12 cellular contexts compared by ENCODE assay signal in the genomic region with DNA sequence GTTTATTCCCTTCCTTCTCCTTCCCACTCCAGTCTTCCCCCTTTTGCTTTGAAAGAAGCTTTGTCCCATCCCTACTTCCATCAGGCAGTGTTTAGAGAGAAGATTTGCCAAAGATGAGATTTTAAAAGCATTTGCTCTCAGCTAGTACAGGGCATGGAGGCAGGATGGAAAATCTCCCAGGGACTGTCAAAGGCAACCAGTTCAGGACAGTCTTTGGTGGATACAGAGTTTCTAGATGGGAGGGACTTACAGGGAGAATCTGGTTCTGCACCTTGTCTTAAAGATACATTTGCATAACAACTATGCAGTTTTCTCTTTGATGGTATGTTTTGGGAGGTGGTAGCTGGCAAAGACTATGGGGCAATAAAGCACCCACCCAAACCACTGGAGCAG. TPM values are rescaled to one million over a fixed set of nuclear protein-coding genes. Genes with fewer than 3 reads are reported as not detected.
A peak's percentile ranks its signal among the peaks of the same experiment; 100 is the strongest.
DNase-seq lines count a peak whose midpoint lies in the region; ATAC-seq, FAIRE-seq and TF ChIP-seq lines count a peak whose summit lies in the region.
"Had no signal": no experiment of that assay in that cellular context is flagged by ENCODE, and none has a peak within 500 bp of the region (broad histone marks: within the 10 kb centered on the region; RNA-seq: fewer than 3 reads in every experiment).

No MANE protein-coding gene starts in this region.

- ATAC-seq in GM12878 = no peak
- peak in 1 of 2 donors; percentile 22 for ATAC-seq in gastrocnemius medialis
- no peak for ATAC-seq in GM21515 (IDR thresholded peaks at IDR 0.05; ENCODE audit: unreplicated experiment)
- no peak for ATAC-seq in GM21825 (IDR thresholded peaks at IDR 0.05; ENCODE audit: unreplicated experiment)
- ATAC-seq in GM21529 (IDR thresholded peaks at IDR 0.05; ENCODE audit: unreplicated experiment) = no peak
- ATAC-seq in activated naive CD4-positive, alpha-beta T cell treated with anti-CD3 and anti-CD28 coated beads, Interleukin-2, amount 50 U/mL, for 72 hours = no peak

- intact Hi-C loops in GM12878 (cut with micrococcal nuclease; ENCODE audit: unreplicated experiment) = no loop called here
- intact Hi-C loops in gastrocnemius medialis (cut with DNase I; ENCODE audit: low total_unique reads) = no loop called here

- RAD21 ChIA-PET in GM12878 (lab: Charles Lee; ENCODE audit: unreplicated experiment) = interaction anchor here (3.3 kb wide), 1 partner anchor 10 kb away, joined by 15 read pairs; no protein-coding TSS in a partner anchor

- no peak for TF ChIP-seq RAD21 in GM12878 (IDR thresholded peaks at IDR 0.05; ENCODE audit: insufficient read depth, low read depth, low read length)

- no peak for DNase-seq in AG04450 (ENCODE audit: low read depth, low spot score)
- no peak for DNase-seq in GM12878 (ENCODE audit: low read depth, low spot score)
- no peak for DNase-seq in gastrocnemius medialis
- DNase-seq in activated naive CD4-positive, alpha-beta T cell treated with anti-CD3 and anti-CD28 coated beads, Interleukin-2, amount 50 U/mL, for 72 hours (ENCODE audit: low spot score in 2 of 2) = no peak
- DNase-seq: activated CD8-positive, alpha-beta memory T cell treated with anti-CD3 and anti-CD28 coated beads, Interleukin-2, amount 50 U/mL, for 48 hours; NCI-H187 treated with DMSO at 0.1 percent for 48 hours; OCI-M1 had no signal

- H3K4me3 ChIP-seq in AG04450 (ENCODE audit: low read depth, low read length) = no peak overlapping the region
- no peak overlapping the region for H3K4me3 ChIP-seq in GM12878
- H3K4me3 ChIP-seq in iPS-20b (ENCODE audit: low read length) = no peak overlapping the region
- H3K4me3 ChIP-seq in gastrocnemius medialis = no peak overlapping the region

- TF ChIP-seq CTCF in AG04450 (IDR thresholded peaks at IDR 0.05; ENCODE audit: low read depth, low read length) (no peak), GM12878 (IDR thresholded peaks at IDR 0.05 in 2 of 3, conservative IDR thresholded peaks at IDR 0.05 in 1 of 3; ENCODE audit: control insufficient read depth in 2 of 3, extremely low read depth in 1 of 3, insufficient read depth in 1 of 3, low read depth in 3 of 3, low read length in 3 of 3) (no peak), gastrocnemius medialis (IDR thresholded peaks at IDR 0.05 in 4 of 5, conservative IDR thresholded peaks at IDR 0.05 in 1 of 5) (no peak)

- H3K27ac ChIP-seq in AG04450 (ENCODE audit: low read depth, low read length) (peak overlapping the region; percentile 95), GM12878 (ENCODE audit: control insufficient read depth, insufficient read depth) (no peak overlapping the region), iPS-20b (ENCODE audit: low read length) (no peak overlapping the region), gastrocnemius medialis (peak overlapping the region; percentile 48 to 67 (median 60))

- no peak for TF ChIP-seq EP300 in GM12878 (IDR thresholded peaks at IDR 0.05; ENCODE audit: borderline replicate concordance in 1 of 2, control insufficient read depth in 1 of 2, low read depth in 2 of 2, low read length in 2 of 2)

- no peak for TF ChIP-seq POLR2A in GM12878 (IDR thresholded peaks at IDR 0.05; ENCODE audit: low read depth, low read length)
- no peak for TF ChIP-seq POLR2A in gastrocnemius medialis (IDR thresholded peaks at IDR 0.05)

- BruUV-seq in GM12878 (replicated peaks; lab: Mats Ljungman, UMichigan) = TSS peak; percentile 15

- H4K20me1 ChIP-seq in GM12878 (ENCODE audit: control insufficient read depth, insufficient read depth) = no peaks in the 10 kb centered on the region

- H3K27ac Mint-ChIP-seq in activated naive CD4-positive, alpha-beta T cell treated with anti-CD3 and anti-CD28 coated beads, Interleukin-2, amount 50 U/mL, for 72 hours = no peak overlapping the region

- H3K36me3 Mint-ChIP-seq in activated naive CD4-positive, alpha-beta T cell treated with anti-CD3 and anti-CD28 coated beads, Interleukin-2, amount 50 U/mL, for 72 hours = no peaks in the 10 kb centered on the region

- POLR2A ChIA-PET in AG04450 (lab: Yijun Ruan, JAX) = interaction anchor here (1.4 to 2.8 kb wide), 4 partner anchors 10 to 49 kb away, joined by 3 to 22 read pairs (median 9); no protein-coding TSS in a partner anchor
- POLR2A ChIA-PET in GM12878 (lab: Charles Lee) = interaction anchor here (2.0 kb wide), 1 partner anchor 30 kb away, joined by 7 read pairs; no protein-coding TSS in a partner anchor

- CTCF ChIA-PET in AG04450 (lab: Charles Lee) (interaction anchor here (0.7 to 2.7 kb wide), 4 partner anchors 22 to 79 kb away, joined by 4 to 11 read pairs (median 5); a partner anchor contains a TSS), GM12878 (lab: Yijun Ruan, JAX) (no interaction called here)

- H3K9me3 ChIP-seq in AG04450 (ENCODE audit: control insufficient read depth, insufficient read depth, low read length) (no peaks in the 10 kb centered on the region), GM12878 (replicated peaks; ENCODE audit: control insufficient read depth, insufficient read depth, low read length) (no peaks in the 10 kb centered on the region), iPS-20b (ENCODE audit: insufficient read depth, low read depth, low read length) (no peaks in the 10 kb centered on the region), gastrocnemius medialis (no peaks in the 10 kb centered on the region)

- no peak for FAIRE-seq in GM12878 (lab: Jason Lieb, UNC)
- FAIRE-seq: islet of Langerhans had no signal

- H3K79me2 ChIP-seq in GM12878 (ENCODE audit: control insufficient read depth, insufficient read depth, low read length) = peaks cover 9% of the 10 kb centered on the region

- no peak overlapping the region for H2AFZ ChIP-seq in GM12878 (ENCODE audit: control insufficient read depth, low read depth, low read length)

- SMC1A ChIA-PET in GM12878 (lab: Charles Lee; ENCODE audit: uncharacterized antibody, unreplicated experiment) = interaction anchor here (1.1 to 1.5 kb wide), 2 partner anchors 11 to 19 kb away, joined by 3 to 5 read pairs; no protein-coding TSS in a partner anchor

- H3K36me3 ChIP-seq in GM12878 (ENCODE audit: control insufficient read depth in 2 of 2, insufficient read depth in 2 of 2, low read length in 1 of 2) = no peaks in the 10 kb centered on the region; a peak in 3 of 4 replicates
- H3K36me3 ChIP-seq in iPS-20b (ENCODE audit: insufficient read depth, low read depth, low read length) = no peaks in the 10 kb centered on the region
- no peaks in the 10 kb centered on the region for H3K36me3 ChIP-seq in gastrocnemius medialis

- no peaks in the 10 kb centered on the region for H3K9me3 Mint-ChIP-seq in activated naive CD4-positive, alpha-beta T cell treated with anti-CD3 and anti-CD28 coated beads, Interleukin-2, amount 50 U/mL, for 72 hours

- peaks cover 4% of the 10 kb centered on the region; the same call in 1 of the 2 replicates for H3K4me1 ChIP-seq in GM12878 (ENCODE audit: control insufficient read depth, insufficient read depth, low read length)
- H3K4me1 ChIP-seq in iPS-20b (ENCODE audit: insufficient read depth, low read length) = peaks cover 42% of the 10 kb centered on the region
- peaks cover 47 to 60% of the 10 kb centered on the region in 2 donors for H3K4me1 ChIP-seq in gastrocnemius medialis

- H3K27me3 ChIP-seq in AG04450 (ENCODE audit: control insufficient read depth, insufficient read depth, low read length) = no peaks in the 10 kb centered on the region
- H3K27me3 ChIP-seq in GM12878 (replicated peaks in 1 of 2; ENCODE audit: control insufficient read depth in 2 of 2, insufficient read depth in 2 of 2, low read length in 1 of 2) = no peaks in the 10 kb centered on the region
- no peaks in the 10 kb centered on the region for H3K27me3 ChIP-seq in iPS-20b (ENCODE audit: insufficient read depth, low read length)
- no peaks in the 10 kb centered on the region for H3K27me3 ChIP-seq in gastrocnemius medialis

- no peak overlapping the region for H3K9ac ChIP-seq in GM12878 (ENCODE audit: control insufficient read depth, insufficient read depth, low read length)
- H3K9ac ChIP-seq in iPS-20b (ENCODE audit: low read depth, low read length) = peak overlapping the region; percentile 24; the same call in 1 of the 2 replicates

- in situ Hi-C loops in GM12878 (cut with MboI) = no loop called here
- in situ Hi-C loops in gastrocnemius medialis (cut with MboI; ENCODE audit: low sequenced_read_pairs in 4 of 4) = no loop called here

- H3K4me2 ChIP-seq in GM12878 (ENCODE audit: control insufficient read depth, insufficient read depth) = no peak overlapping the region

RNA-seq across cellular contexts. Expression of a gene that starts 26.2 kb away (rescaled TPM):
- polyA plus RNA-seq in AG04450 (2011; rRNA removed) (27.9 and 42.6 TPM in 2 replicates), GM12878 (2011; rRNA removed) (51.0 and 71.7 TPM in 2 replicates), GM12878 (2014; fragmentation: Illumina TruSeq; extraction: Trizol) (37.4 and 51.2 TPM in 2 replicates), GM12878 (2014; fragmentation: Nextera tagmentation; extraction: Ambion mirVana) (10 to 100 TPM; 70.5 to 95.7 TPM), GM12878 (2014; rRNA removed) (23.6 and 29.2 TPM in 2 replicates), GM12878 (2016; fragmentation: Nextera tagmentation; extraction: Ambion mirVana) (10 to 100 TPM; 66.1 to 72.1 TPM)
- 55.4 and 114 TPM in 2 replicates for polyA minus RNA-seq in AG04450 (2011; rRNA and poly(A)+ RNA removed)
- total RNA-seq in GM12878 (2013; cell fraction: nucleolus; rRNA removed) = 479 and 542 TPM in 2 replicates
- total RNA-seq in GM12878 (2014; rRNA removed) (33.1 and 35.3 TPM in 2 replicates), GM12878 (2014; rRNA removed; fragmentation: Illumina TruSeq; extraction: Trizol) (57.6 and 59.6 TPM in 2 replicates), GM12878 (2021) (41.6 and 50.3 TPM in 2 replicates), gastrocnemius medialis (10 to 100 TPM; 24.5 to 84.0 (median 48.2) TPM)
- 21.4 TPM for polyA plus RNA-seq in GM12878 (2011; ENCODE audit: low read depth)
- 13.6 and 29.4 TPM in 2 replicates for polyA plus RNA-seq in GM12878 (2011; cell fraction: cytosol; rRNA removed)
- polyA plus RNA-seq in GM12878 (2011; cell fraction: nucleus; rRNA removed) = 34.9 and 45.9 TPM in 2 replicates
- polyA plus RNA-seq in GM12878 (2012) = 18.7 and 27.0 TPM in 2 replicates
- 129 and 207 TPM in 2 replicates for polyA minus RNA-seq in GM12878 (2011; rRNA and poly(A)+ RNA removed)
- 19.8 and 19.9 TPM in 2 replicates for polyA minus RNA-seq in GM12878 (2011; cell fraction: cytosol; rRNA and poly(A)+ RNA removed)
- 95.9 and 118 TPM in 2 replicates for polyA minus RNA-seq in GM12878 (2011; cell fraction: nucleus; rRNA and poly(A)+ RNA removed)
- 10 to 100 TPM; 10.8 to 15.9 TPM for total RNA-seq in activated naive CD4-positive, alpha-beta T cell treated with anti-CD3 and anti-CD28 coated beads, Interleukin-2, amount 50 U/mL, for 72 hours

RNA-seq across cellular contexts. Expression of a gene that starts 28.3 kb away (rescaled TPM):
- polyA plus RNA-seq in AG04450 (2011; rRNA removed) (1.2 and 1.4 TPM in 2 replicates), GM12878 (2011; rRNA removed) (0.76 TPM in 2 replicates), GM12878 (2014; fragmentation: Illumina TruSeq; extraction: Trizol) (0.44 and 0.94 TPM in 2 replicates), GM12878 (2014; fragmentation: Nextera tagmentation; extraction: Ambion mirVana) (under 1 TPM; 0.14 to 0.22 TPM), GM12878 (2014; rRNA removed) (0.56 and 0.63 TPM in 2 replicates), GM12878 (2016; fragmentation: Nextera tagmentation; extraction: Ambion mirVana) (1 to 10 TPM; 1.3 to 1.6 TPM)
- polyA minus RNA-seq in AG04450 (2011; rRNA and poly(A)+ RNA removed) = 2.5 and 3.6 TPM in 2 replicates
- 1.0 and 1.5 TPM in 2 replicates for total RNA-seq in GM12878 (2013; cell fraction: nucleolus; rRNA removed)
- total RNA-seq in GM12878 (2014; rRNA removed) (0.51 and 0.82 TPM in 2 replicates), GM12878 (2014; rRNA removed; fragmentation: Illumina TruSeq; extraction: Trizol) (0.60 and 1.0 TPM in 2 replicates), GM12878 (2021) (0.58 and 0.69 TPM in 2 replicates), gastrocnemius medialis (under 1 TPM in 2 of 4 donors, not detected in 2; 0.13 to 0.72 TPM)
- polyA plus RNA-seq in GM12878 (2011; ENCODE audit: low read depth) = 0.16 TPM
- 0.97 and 1.3 TPM in 2 replicates for polyA plus RNA-seq in GM12878 (2011; cell fraction: cytosol; rRNA removed)
- 0.93 and 1.3 TPM in 2 replicates for polyA plus RNA-seq in GM12878 (2011; cell fraction: nucleus; rRNA removed)
- polyA plus RNA-seq in GM12878 (2012) = 0.32 and 0.52 TPM in 2 replicates
- 1.0 and 2.4 TPM in 2 replicates for polyA minus RNA-seq in GM12878 (2011; rRNA and poly(A)+ RNA removed)
- polyA minus RNA-seq in GM12878 (2011; cell fraction: cytosol; rRNA and poly(A)+ RNA removed) = 0.52 and 0.94 TPM in 2 replicates
- polyA minus RNA-seq in GM12878 (2011; cell fraction: nucleus; rRNA and poly(A)+ RNA removed) = 0.60 and 1.7 TPM in 2 replicates
- 1 to 10 TPM in 1 of 2 donors, under 1 TPM in 1; 0.14 to 1.5 TPM for total RNA-seq in activated naive CD4-positive, alpha-beta T cell treated with anti-CD3 and anti-CD28 coated beads, Interleukin-2, amount 50 U/mL, for 72 hours

Comparison
In these comparisons a context has a peak if more than half of its experiments do, and no peak if none do; other contexts are left out.
1. H3K27ac ChIP-seq: peak in AG04450 (single experiment) and gastrocnemius medialis (4 of 4); none in GM12878 (single experiment) and iPS-20b (single experiment).